In genomic region chr2:205700331-205701132, GRCh38 we compare ENCODE assay signal across 8 cellular contexts. TPM values are rescaled to one million over a fixed set of nuclear protein-coding genes. Genes with fewer than 3 reads are reported as not detected.
DNase-seq lines count a peak whose midpoint lies in the region; ATAC-seq and TF ChIP-seq lines count a peak whose summit lies in the region.

No MANE protein-coding gene starts in this region.

- peak overlapping the region; percentile 23; the same call in 1 of the 2 replicates for H3K27ac ChIP-seq in Panc1 (ENCODE audit: low read length)

- peaks cover 17% of the 10 kb centered on the region; the same call in 1 of the 2 replicates for H3K4me1 ChIP-seq in Panc1 (ENCODE audit: control insufficient read depth, insufficient read depth, low read length)

- POLR2A ChIA-PET in Panc1 (lab: Charles Lee): no interaction called here

- in situ Hi-C loops in Panc1 (cut with HindIII; ENCODE audit: low pct_unique_long_range_greater_than_20kb, low sequenced_read_pairs): no loop called here

- DNase-seq in activated CD4-positive, CD25-positive, alpha-beta regulatory T cell (lab: John Stamatoyannopoulos, UW): no peak
- DNase-seq in Panc1 (ENCODE audit: low read depth, low spot score): peak; percentile 51
- DNase-seq in fibroblast of gingiva (ENCODE audit: low read depth): peak; percentile 67
- peak; percentile 72 for DNase-seq in retinal pigment epithelial cell (ENCODE audit: low read depth)
- DNase-seq in SHP77 (lab: John Stamatoyannopoulos, UW): no peak
- no peak for DNase-seq in mesenteric fat pad (ENCODE audit: low spot score)

- CTCF ChIA-PET in Panc1 (lab: Charles Lee): no interaction called here

- intact Hi-C loops in Panc1 (cut with micrococcal nuclease; ENCODE audit: unreplicated experiment): no loop called here

- no peaks in the 10 kb centered on the region for H3K27me3 ChIP-seq in Panc1 (ENCODE audit: control insufficient read depth, insufficient read depth, low read length)

- no peak overlapping the region for H3K4me3 ChIP-seq in Panc1 (ENCODE audit: low read depth in 2 of 2, low read length in 2 of 2)
- no peak overlapping the region for H3K4me3 ChIP-seq in retinal pigment epithelial cell (ENCODE audit: low read length)

- ATAC-seq in activated CD4-positive, CD25-positive, alpha-beta regulatory T cell treated with anti-CD3 and anti-CD28 coated beads, Interleukin-2, amount 50 U/mL, for 24 hours: peak; percentile 30 to 45
- peak; percentile 88 for ATAC-seq in HG02943 (IDR thresholded peaks at IDR 0.05; ENCODE audit: low read depth, unreplicated experiment)
- peak; percentile 81 for ATAC-seq in Panc1

- no peaks in the 10 kb centered on the region for H3K9me3 ChIP-seq in Panc1 (ENCODE audit: control insufficient read depth, insufficient read depth, low read depth, low read length)

- no TSS peak for BruUV-seq in Panc1 (replicated peaks; lab: Mats Ljungman, UMichigan)

- TF ChIP-seq CTCF in Panc1 (IDR thresholded peaks at IDR 0.05) (no peak), retinal pigment epithelial cell (conservative IDR thresholded peaks at IDR 0.05; ENCODE audit: low read depth, low read length) (no peak)

- H3K36me3 ChIP-seq in Panc1 (ENCODE audit: control insufficient read depth, insufficient read depth, low read length): no peaks in the 10 kb centered on the region

RNA-seq across cellular contexts. Expression of gene NRP2, which starts 18.2 kb away (rescaled TPM):
- total RNA-seq in Panc1 (2021; ENCODE audit: unreplicated experiment) (6.7 TPM), mesenteric fat pad (66.7 TPM)
- 5.3 TPM for polyA plus RNA-seq in Panc1 (2012; ENCODE audit: insufficient read length)

Comparison
In these comparisons a context has a peak if more than half of its experiments do, and no peak if none do; other contexts are left out.
1. ATAC-seq: peak in every context shown above with its lines; median percentile 88 in HG02943; 81 in Panc1; 38 in activated CD4-positive, CD25-positive, alpha-beta regulatory T cell treated with anti-CD3 and anti-CD28 coated beads, Interleukin-2, amount 50 U/mL, for 24 hours.
2. DNase-seq: peak in Panc1 (single experiment), fibroblast of gingiva (single experiment) and retinal pigment epithelial cell (single experiment); none in activated CD4-positive, CD25-positive, alpha-beta regulatory T cell (0 of 4), SHP77 (0 of 2) and mesenteric fat pad (single experiment).